ENCODE assay signal across 1 cellular context in the genomic region with DNA sequence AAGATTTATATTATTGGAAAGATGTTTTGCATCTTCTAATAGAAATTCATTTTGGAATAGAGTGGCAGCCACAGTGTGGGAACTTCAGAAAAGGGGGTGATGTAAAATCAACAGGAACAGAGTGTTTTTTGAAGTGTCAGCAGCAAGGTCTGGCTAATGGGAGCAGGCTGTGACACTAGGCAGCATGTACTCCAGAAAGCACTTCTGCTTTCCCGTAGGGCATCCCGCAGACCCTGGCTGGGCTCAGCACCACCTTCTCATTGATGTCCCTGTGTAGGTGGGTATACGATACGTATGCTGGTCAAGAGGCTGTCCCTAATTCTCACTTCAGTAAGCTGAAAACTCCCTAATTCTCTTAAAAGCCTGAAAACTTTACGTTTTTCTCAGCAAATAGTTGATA.
TF ChIP-seq lines count a peak whose summit lies in the region.

No MANE protein-coding gene starts in this region.

TF ChIP-seq in WTC11, 78 proteins besides CTCF, POLR2A, EP300 and RAD21 (continued from another document):
- TF ChIP-seq, protein P1, sequence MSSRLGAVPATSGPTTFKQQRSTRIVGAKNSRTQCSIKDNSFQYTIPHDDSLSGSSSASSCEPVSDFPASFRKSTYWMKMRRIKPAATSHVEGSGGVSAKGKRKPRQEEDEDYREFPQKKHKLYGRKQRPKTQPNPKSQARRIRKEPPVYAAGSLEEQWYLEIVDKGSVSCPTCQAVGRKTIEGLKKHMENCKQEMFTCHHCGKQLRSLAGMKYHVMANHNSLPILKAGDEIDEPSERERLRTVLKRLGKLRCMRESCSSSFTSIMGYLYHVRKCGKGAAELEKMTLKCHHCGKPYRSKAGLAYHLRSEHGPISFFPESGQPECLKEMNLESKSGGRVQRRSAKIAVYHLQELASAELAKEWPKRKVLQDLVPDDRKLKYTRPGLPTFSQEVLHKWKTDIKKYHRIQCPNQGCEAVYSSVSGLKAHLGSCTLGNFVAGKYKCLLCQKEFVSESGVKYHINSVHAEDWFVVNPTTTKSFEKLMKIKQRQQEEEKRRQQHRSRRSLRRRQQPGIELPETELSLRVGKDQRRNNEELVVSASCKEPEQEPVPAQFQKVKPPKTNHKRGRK (CRISPR knock-in tag; IDR thresholded peaks at IDR 0.05; ENCODE audit: borderline replicate concordance): no peak
- TF ChIP-seq NFE2L1 (CRISPR knock-in tag; IDR thresholded peaks at IDR 0.05) (no peak), GTF2I (CRISPR knock-in tag; conservative IDR thresholded peaks at IDR 0.05) (no peak), MYBL2 (CRISPR knock-in tag; IDR thresholded peaks at IDR 0.05) (no peak), ZNF671 (CRISPR knock-in tag; IDR thresholded peaks at IDR 0.05) (no peak), FOXP1 (CRISPR knock-in tag; IDR thresholded peaks at IDR 0.05; ENCODE audit: borderline replicate concordance) (no peak), MAX (CRISPR knock-in tag; IDR thresholded peaks at IDR 0.05) (no peak), ATF2 (CRISPR knock-in tag; IDR thresholded peaks at IDR 0.05; ENCODE audit: borderline replicate concordance, low read depth) (no peak), SMAD4 (CRISPR knock-in tag; IDR thresholded peaks at IDR 0.05) (no peak), TCF7 (CRISPR knock-in tag; IDR thresholded peaks at IDR 0.05; ENCODE audit: low read depth) (no peak), NFYB (CRISPR knock-in tag; conservative IDR thresholded peaks at IDR 0.05; ENCODE audit: low read depth) (no peak), HMGA2 (CRISPR knock-in tag; IDR thresholded peaks at IDR 0.05) (no peak)
- TF ChIP-seq, protein P2, sequence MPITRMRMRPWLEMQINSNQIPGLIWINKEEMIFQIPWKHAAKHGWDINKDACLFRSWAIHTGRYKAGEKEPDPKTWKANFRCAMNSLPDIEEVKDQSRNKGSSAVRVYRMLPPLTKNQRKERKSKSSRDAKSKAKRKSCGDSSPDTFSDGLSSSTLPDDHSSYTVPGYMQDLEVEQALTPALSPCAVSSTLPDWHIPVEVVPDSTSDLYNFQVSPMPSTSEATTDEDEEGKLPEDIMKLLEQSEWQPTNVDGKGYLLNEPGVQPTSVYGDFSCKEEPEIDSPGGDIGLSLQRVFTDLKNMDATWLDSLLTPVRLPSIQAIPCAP (CRISPR knock-in tag; IDR thresholded peaks at IDR 0.05): no peak
- TF ChIP-seq, protein P3, sequence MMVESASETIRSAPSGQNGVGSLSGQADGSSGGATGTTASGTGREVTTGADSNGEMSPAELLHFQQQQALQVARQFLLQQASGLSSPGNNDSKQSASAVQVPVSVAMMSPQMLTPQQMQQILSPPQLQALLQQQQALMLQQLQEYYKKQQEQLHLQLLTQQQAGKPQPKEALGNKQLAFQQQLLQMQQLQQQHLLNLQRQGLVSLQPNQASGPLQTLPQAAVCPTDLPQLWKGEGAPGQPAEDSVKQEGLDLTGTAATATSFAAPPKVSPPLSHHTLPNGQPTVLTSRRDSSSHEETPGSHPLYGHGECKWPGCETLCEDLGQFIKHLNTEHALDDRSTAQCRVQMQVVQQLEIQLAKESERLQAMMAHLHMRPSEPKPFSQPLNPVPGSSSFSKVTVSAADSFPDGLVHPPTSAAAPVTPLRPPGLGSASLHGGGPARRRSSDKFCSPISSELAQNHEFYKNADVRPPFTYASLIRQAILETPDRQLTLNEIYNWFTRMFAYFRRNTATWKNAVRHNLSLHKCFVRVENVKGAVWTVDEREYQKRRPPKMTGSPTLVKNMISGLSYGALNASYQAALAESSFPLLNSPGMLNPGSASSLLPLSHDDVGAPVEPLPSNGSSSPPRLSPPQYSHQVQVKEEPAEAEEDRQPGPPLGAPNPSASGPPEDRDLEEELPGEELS (CRISPR knock-in tag; IDR thresholded peaks at IDR 0.05): no peak
- TF ChIP-seq, protein P4, sequence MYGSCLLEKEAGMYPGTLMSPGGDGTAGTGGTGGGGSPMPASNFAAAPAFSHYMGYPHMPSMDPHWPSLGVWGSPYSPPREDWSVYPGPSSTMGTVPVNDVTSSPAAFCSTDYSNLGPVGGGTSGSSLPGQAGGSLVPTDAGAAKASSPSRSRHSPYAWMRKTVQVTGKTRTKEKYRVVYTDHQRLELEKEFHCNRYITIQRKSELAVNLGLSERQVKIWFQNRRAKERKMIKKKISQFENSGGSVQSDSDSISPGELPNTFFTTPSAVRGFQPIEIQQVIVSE (CRISPR knock-in tag; IDR thresholded peaks at IDR 0.05; ENCODE audit: borderline replicate concordance): no peak
